9 cellular contexts compared by ENCODE assay signal in genomic region chr12:112303004-112303403, GRCh38.
DNase-seq lines count a peak whose midpoint lies in the region; ATAC-seq and TF ChIP-seq lines count a peak whose summit lies in the region.
"Had no signal": no experiment of that assay in that cellular context is flagged by ENCODE, and none has a peak within 500 bp of the region (broad histone marks: within the 10 kb centered on the region; RNA-seq: fewer than 3 reads in every experiment).

No MANE protein-coding gene starts in this region.

- TF ChIP-seq CTCF in foreskin keratinocyte (conservative IDR thresholded peaks at IDR 0.05), result no peak
- TF ChIP-seq CTCF in ovary (IDR thresholded peaks at IDR 0.05), result no peak

- H3K9me3 ChIP-seq in ovary, result no peaks in the 10 kb centered on the region
- H3K9me3 ChIP-seq: BLaER1 had no signal

- H3K4me1 ChIP-seq in foreskin keratinocyte (peaks cover 10% of the 10 kb centered on the region), ovary (ENCODE audit: insufficient read depth) (peaks cover 5% of the 10 kb centered on the region)
- H3K4me1 ChIP-seq: BLaER1 had no signal

- intact Hi-C loops in ovary (cut with DNase I), result no loop called here

- peak; percentile 58 for DNase-seq in activated naive CD4-positive, alpha-beta T cell treated with Interleukin-2 at 50 U/mL for 16 hours
- no peak for DNase-seq in activated naive CD4-positive, alpha-beta T cell treated with anti-CD3 and anti-CD28 coated beads, Interleukin-2, amount 50 U/mL, for 16 hours
- peak; percentile 33 to 55 for DNase-seq in activated CD4-positive, alpha-beta T cell treated with anti-CD3 and anti-CD28 coated beads, Interleukin-2, amount 50 U/mL, for 48 hours
- peak; percentile 81 to 92 for DNase-seq in foreskin keratinocyte
- DNase-seq in stimulated activated CD8-positive, alpha-beta memory T cell treated with anti-CD3 and anti-CD28 coated beads, Interleukin-7, amount 100 ng/mL, for 48 hours (ENCODE audit: extremely low read depth in 1 of 2, low read depth in 1 of 2), result peak; percentile 15 to 62
- DNase-seq in ovary, result no peak
- DNase-seq in NOMO-1 (lab: John Stamatoyannopoulos, UW; ENCODE audit: unreplicated experiment in 2 of 2), result no peak

- TF ChIP-seq POLR2A in ovary (IDR thresholded peaks at IDR 0.05), result no peak

- peak overlapping the region; percentile 32 for H3K27ac ChIP-seq in foreskin keratinocyte
- H3K27ac ChIP-seq in ovary, result no peak overlapping the region
- H3K27ac ChIP-seq: BLaER1 had no signal

- ATAC-seq in HG03354 (IDR thresholded peaks at IDR 0.05; ENCODE audit: poor library complexity, severe bottlenecking, unreplicated experiment) (peak; percentile 100), foreskin keratinocyte (peak; percentile 99)

- no peaks in the 10 kb centered on the region for H3K36me3 ChIP-seq in ovary

- no peak for TF ChIP-seq EP300 in ovary (IDR thresholded peaks at IDR 0.05)

- no peaks in the 10 kb centered on the region for H3K27me3 ChIP-seq in foreskin keratinocyte
- no peaks in the 10 kb centered on the region for H3K27me3 ChIP-seq in ovary
- H3K27me3 ChIP-seq: BLaER1 had no signal

- WGBS in ovary, 3 donors, result 46 to 52% (median 48%) methylated on average over 3 of the region's 3 CpGs

- H3K4me3 ChIP-seq in ovary, result no peak overlapping the region
- H3K4me3 ChIP-seq: BLaER1 had no signal

Comparison
In these comparisons a context has a peak if more than half of its experiments do, and no peak if none do; other contexts are left out.
1. DNase-seq: peak in activated naive CD4-positive, alpha-beta T cell treated with Interleukin-2 at 50 U/mL for 16 hours (single experiment), activated CD4-positive, alpha-beta T cell treated with anti-CD3 and anti-CD28 coated beads, Interleukin-2, amount 50 U/mL, for 48 hours (2 of 2), foreskin keratinocyte (2 of 2) and stimulated activated CD8-positive, alpha-beta memory T cell treated with anti-CD3 and anti-CD28 coated beads, Interleukin-7, amount 100 ng/mL, for 48 hours (2 of 2); none in activated naive CD4-positive, alpha-beta T cell treated with anti-CD3 and anti-CD28 coated beads, Interleukin-2, amount 50 U/mL, for 16 hours (single experiment), ovary (0 of 5) and NOMO-1 (0 of 2).